Comparison of ENCODE assay signal across 21 cellular contexts in the genomic region with DNA sequence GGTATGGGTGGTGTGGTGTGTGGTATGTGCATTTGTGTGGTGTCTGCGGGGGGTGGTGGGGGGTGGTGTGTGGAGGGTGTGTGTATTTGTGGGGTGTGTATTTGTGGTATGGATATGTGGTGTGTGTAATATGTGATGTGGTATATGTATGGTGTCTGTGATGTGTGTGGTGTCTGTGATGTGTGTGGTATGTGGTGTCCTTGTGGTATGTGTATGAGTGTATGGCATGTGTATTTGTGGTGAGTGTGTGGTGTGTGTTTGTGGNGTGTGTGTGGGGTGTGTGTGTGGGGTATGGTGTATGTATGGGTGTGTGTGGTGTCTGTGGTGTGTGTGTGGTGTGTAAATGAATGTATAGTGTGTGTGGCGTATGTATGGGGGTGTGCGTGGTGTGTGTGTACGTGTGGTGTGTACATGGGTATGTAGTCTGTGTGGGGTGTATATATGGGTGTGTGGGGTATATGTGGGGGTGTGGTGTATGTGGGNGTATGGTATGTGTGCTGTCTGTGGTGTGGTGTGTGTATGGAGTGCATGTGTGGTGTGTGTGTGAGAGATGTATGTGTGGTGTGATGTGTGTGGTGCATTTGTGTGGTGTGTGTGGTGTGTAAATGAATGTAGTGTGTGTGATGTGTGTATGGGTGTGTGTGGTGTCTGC. TPM values are rescaled to one million over a fixed set of nuclear protein-coding genes. Genes with fewer than 3 reads are reported as not detected.
A peak's percentile ranks its signal among the peaks of the same experiment; 100 is the strongest.
DNase-seq lines count a peak whose midpoint lies in the region; ATAC-seq and FAIRE-seq lines count a peak whose summit lies in the region.
"Had no signal": no experiment of that assay in that cellular context is flagged by ENCODE, and none has a peak within 500 bp of the region (broad histone marks: within the 10 kb centered on the region; RNA-seq: fewer than 3 reads in every experiment).

No MANE protein-coding gene starts in this region.

- peaks cover 79 to 96% (median 90%) of the 10 kb centered on the region in 10 experiments for H3K4me1 ChIP-seq in BLaER1 treated with 17β-estradiol and CSF1 and Interleukin-3, amounts not matched to agents 10 nM and 100 nM
- peaks cover 9% of the 10 kb centered on the region for H3K4me1 ChIP-seq in mesenchymal stem cell (ENCODE audit: control insufficient read depth, insufficient read depth, low read depth, low read length)

- no peaks in the 10 kb centered on the region for H4K20me1 ChIP-seq in BLaER1 treated with 17β-estradiol and CSF1 and Interleukin-3, amounts not matched to agents 10 nM and 100 nM

- FAIRE-seq in GM19239 (lab: Jason Lieb, UNC), result no peak
- FAIRE-seq: RCC 7860 had no signal

- no peak for DNase-seq in activated naive CD4-positive, alpha-beta T cell treated with anti-CD3 and anti-CD28 coated beads, Interleukin-2, amount 50 U/mL, for 72 hours (ENCODE audit: low spot score in 2 of 2)
- no peak for DNase-seq in activated naive CD4-positive, alpha-beta T cell (lab: John Stamatoyannopoulos, UW)
- peak; percentile 34 for DNase-seq in Jurkat, Clone E6-1 (ENCODE audit: low read depth, low spot score)
- DNase-seq in mesenchymal stem cell (no peak), GM19239 (ENCODE audit: insufficient read length, low spot score) (no peak), retina (no peak), NCI-H446 treated with DMSO at 0.1 percent for 48 hours (lab: John Stamatoyannopoulos, UW) (no peak)
- DNase-seq: CD8-positive, alpha-beta memory T cell; DMS53; H9; NCI-H1105; NCI-H2029 treated with DMSO at 0.1 percent for 48 hours; NCI-H2171; NCI-H345; NCI-H524 treated with DMSO at 0.1 percent for 48 hours; NCI-H82; OCI-M1; SJCRH30 had no signal

- no peak overlapping the region for H2AFZ ChIP-seq in mesenchymal stem cell (ENCODE audit: low read depth, low read length)

- H3K36me3 ChIP-seq in BLaER1 treated with 17β-estradiol and CSF1 and Interleukin-3, amounts not matched to agents 10 nM and 100 nM, result no peaks in the 10 kb centered on the region
- no peaks in the 10 kb centered on the region for H3K36me3 ChIP-seq in mesenchymal stem cell (ENCODE audit: control insufficient read depth in 1 of 2, insufficient read depth in 2 of 2, low read depth in 1 of 2, low read length in 2 of 2)
- H3K36me3 ChIP-seq: SJCRH30 had no signal

- peak overlapping the region in 6 of 11 experiments; percentile 64 to 78 (median 74); a peak in 10 of 22 replicates for H3K9ac ChIP-seq in BLaER1 treated with 17β-estradiol and CSF1 and Interleukin-3, amounts not matched to agents 10 nM and 100 nM
- H3K9ac ChIP-seq in mesenchymal stem cell (ENCODE audit: low read length), result no peak overlapping the region
- H3K9ac ChIP-seq: KMS-11 had no signal

- no peak overlapping the region for H3K27ac Mint-ChIP-seq in activated naive CD4-positive, alpha-beta T cell treated with anti-CD3 and anti-CD28 coated beads, Interleukin-2, amount 50 U/mL, for 72 hours
- H3K27ac Mint-ChIP-seq: CD8-positive, alpha-beta memory T cell; H9 had no signal

- no peaks in the 10 kb centered on the region for H3K9me3 Mint-ChIP-seq in activated naive CD4-positive, alpha-beta T cell treated with anti-CD3 and anti-CD28 coated beads, Interleukin-2, amount 50 U/mL, for 72 hours
- H3K9me3 Mint-ChIP-seq: CD8-positive, alpha-beta memory T cell; H9 had no signal

- H4K8ac ChIP-seq in mesenchymal stem cell (ENCODE audit: low read length), result peak overlapping the region; percentile 73

- no peak overlapping the region for H2BK120ac ChIP-seq in mesenchymal stem cell (ENCODE audit: low read depth, low read length)

- H3K9me3 ChIP-seq in BLaER1 treated with 17β-estradiol and CSF1 and Interleukin-3, amounts not matched to agents 10 nM and 100 nM (replicated peaks in 1 of 11), result no peaks in the 10 kb centered on the region
- H3K9me3 ChIP-seq in mesenchymal stem cell (ENCODE audit: control insufficient read depth, low read length), result no peaks in the 10 kb centered on the region
- H3K9me3 ChIP-seq: SJCRH30 had no signal

- H3K4ac ChIP-seq in mesenchymal stem cell (ENCODE audit: low read depth in 1 of 2, low read length in 2 of 2), result no peak overlapping the region

- no peak overlapping the region for H3K23ac ChIP-seq in mesenchymal stem cell (ENCODE audit: low read length in 2 of 2)

- H4K91ac ChIP-seq in mesenchymal stem cell (ENCODE audit: low read length), result peak overlapping the region; percentile 71

- 86% methylated on average over 4 of the region's 4 CpGs for WGBS in mesenchymal stem cell

- H3K36me3 Mint-ChIP-seq in activated naive CD4-positive, alpha-beta T cell treated with anti-CD3 and anti-CD28 coated beads, Interleukin-2, amount 50 U/mL, for 72 hours, result no peaks in the 10 kb centered on the region
- H3K36me3 Mint-ChIP-seq: CD8-positive, alpha-beta memory T cell had no signal

- H3K27me3 ChIP-seq in BLaER1 treated with 17β-estradiol and CSF1 and Interleukin-3, amounts not matched to agents 10 nM and 100 nM, result no peaks in the 10 kb centered on the region
- H3K27me3 ChIP-seq in mesenchymal stem cell (ENCODE audit: control insufficient read depth in 1 of 2, insufficient read depth in 1 of 2, low read length in 2 of 2), result peaks cover 0 to 16% of the 10 kb centered on the region in 2 experiments
- H3K27me3 ChIP-seq: SJCRH30 had no signal

- peak overlapping the region; percentile 24 for H2AK5ac ChIP-seq in mesenchymal stem cell (ENCODE audit: low read length, severe bottlenecking)

- H3K18ac ChIP-seq in mesenchymal stem cell (ENCODE audit: low read depth in 1 of 2, low read length in 2 of 2), result no peak overlapping the region

- H2BK5ac ChIP-seq in mesenchymal stem cell (ENCODE audit: low read depth, low read length, poor library complexity, severe bottlenecking), result no peak overlapping the region

- H2BK15ac ChIP-seq in mesenchymal stem cell (ENCODE audit: low read depth, poor library complexity, severe bottlenecking), result no peak overlapping the region

- H2BK12ac ChIP-seq in mesenchymal stem cell (ENCODE audit: low read length in 2 of 2), result peak overlapping the region in 1 of 2 experiments; percentile 32

- H3K27ac ChIP-seq in BLaER1 treated with 17β-estradiol and CSF1 and Interleukin-3, amounts not matched to agents 10 nM and 100 nM, result peak overlapping the region in 10 of 11 experiments; percentile 19 to 93 (median 88); a peak in 19 of 22 replicates
- H3K27ac ChIP-seq in mesenchymal stem cell (ENCODE audit: low read length, poor library complexity, severe bottlenecking), result no peak overlapping the region
- H3K27ac ChIP-seq: KMS-11, SJCRH30 had no signal

- H3K79me1 ChIP-seq in mesenchymal stem cell (replicated peaks; ENCODE audit: low read length, poor library complexity, severe bottlenecking), result no peaks in the 10 kb centered on the region

- H3K14ac ChIP-seq in mesenchymal stem cell (ENCODE audit: low read length in 2 of 2), result peak overlapping the region in 1 of 2 experiments; percentile 96

- peak overlapping the region; percentile 80 to 93 (median 89); a peak in 21 of 22 replicates for H3K4me2 ChIP-seq in BLaER1 treated with 17β-estradiol and CSF1 and Interleukin-3, amounts not matched to agents 10 nM and 100 nM
- no peak overlapping the region for H3K4me2 ChIP-seq in mesenchymal stem cell (ENCODE audit: low read length, poor library complexity, severe bottlenecking)
- H3K4me2 ChIP-seq: KMS-11 had no signal

- ATAC-seq in activated naive CD4-positive, alpha-beta T cell treated with anti-CD3 and anti-CD28 coated beads, Interleukin-2, amount 50 U/mL, for 72 hours, result peak; percentile 16 to 75

- H3K4me3 ChIP-seq in BLaER1 treated with 17β-estradiol and CSF1 and Interleukin-3, amounts not matched to agents 10 nM and 100 nM, result no peak overlapping the region
- H3K4me3 ChIP-seq in Jurkat, Clone E6-1 (ENCODE audit: low read length), result no peak overlapping the region
- H3K4me3 ChIP-seq in mesenchymal stem cell (ENCODE audit: insufficient read depth in 1 of 2, low read depth in 1 of 2, low read length in 2 of 2), result no peak overlapping the region
- H3K4me3 ChIP-seq: SJCRH30 had no signal

RNA-seq across cellular contexts. Expression of gene CHST15, which starts 27.1 kb away (rescaled TPM):
- 1 to 10 TPM in 1 of 2 donors, under 1 TPM in 1; 0.80 to 7.8 TPM for total RNA-seq in activated naive CD4-positive, alpha-beta T cell treated with anti-CD3 and anti-CD28 coated beads, Interleukin-2, amount 50 U/mL, for 72 hours
- 0.66 TPM for polyA plus RNA-seq in Jurkat, Clone E6-1 (2012; ENCODE audit: insufficient read depth, insufficient read length)
- polyA plus RNA-seq in mesenchymal stem cell (2013, experiment 1 of 2), result 22.2 TPM
- polyA plus RNA-seq in mesenchymal stem cell (2013, experiment 2 of 2), result 22.7 TPM
- polyA plus RNA-seq: CD8-positive, alpha-beta memory T cell had no signal
